Comparison of ENCODE assay signal across 9 cellular contexts in genomic region chr10:124064158-124064603, GRCh38. TPM values are rescaled to one million over a fixed set of nuclear protein-coding genes. Genes with fewer than 3 reads are reported as not detected.
DNase-seq lines count a peak whose midpoint lies in the region; ATAC-seq, FAIRE-seq and TF ChIP-seq lines count a peak whose summit lies in the region.
"Had no signal": no experiment of that assay in that cellular context is flagged by ENCODE, and none has a peak within 500 bp of the region (broad histone marks: within the 10 kb centered on the region; RNA-seq: fewer than 3 reads in every experiment).

No MANE protein-coding gene starts in this region.

- DNase-seq in T-cell: peak in 1 of 34 experiments; percentile 6
- DNase-seq in memory B cell (ENCODE audit: low spot score in 2 of 2): no peak
- DNase-seq in H54 (ENCODE audit: insufficient read length, low spot score): no peak
- DNase-seq in activated CD4-positive, alpha-beta memory T cell treated with anti-CD3 and anti-CD28 coated beads for 36 hours: no peak
- DNase-seq: erythroblast had no signal

- CTCF ChIA-PET in T-cell (lab: Charles Lee): interaction anchor here in 1 of 2 donors (0.6 kb wide), 1 partner anchor 682 kb away, joined by 3 read pairs; no protein-coding TSS in a partner anchor
- CTCF ChIA-PET in activated CD4-positive, alpha-beta memory T cell treated with anti-CD3 and anti-CD28 coated beads for 36 hours (lab: Charles Lee): no interaction called here

- no peaks in the 10 kb centered on the region for H3K9me3 Mint-ChIP-seq in T-cell
- no peaks in the 10 kb centered on the region for H3K9me3 Mint-ChIP-seq in memory B cell
- no peaks in the 10 kb centered on the region for H3K9me3 Mint-ChIP-seq in activated CD4-positive, alpha-beta memory T cell treated with anti-CD3 and anti-CD28 coated beads for 36 hours

- peak overlapping the region; percentile 33 for H3K27ac ChIP-seq in ACC112 (ENCODE audit: low read depth, low read length)

- H3K36me3 Mint-ChIP-seq in T-cell: no peaks in the 10 kb centered on the region
- peaks cover 2% of the 10 kb centered on the region for H3K36me3 Mint-ChIP-seq in memory B cell
- no peaks in the 10 kb centered on the region for H3K36me3 Mint-ChIP-seq in activated CD4-positive, alpha-beta memory T cell treated with anti-CD3 and anti-CD28 coated beads for 36 hours

- peaks cover 21 to 40% (median 34%) of the 10 kb centered on the region in 3 donors for H3K4me1 Mint-ChIP-seq in T-cell
- H3K4me1 Mint-ChIP-seq in memory B cell: peaks cover 36% of the 10 kb centered on the region
- H3K4me1 Mint-ChIP-seq in activated CD4-positive, alpha-beta memory T cell treated with anti-CD3 and anti-CD28 coated beads for 36 hours (ENCODE audit: low read depth): peaks cover 4% of the 10 kb centered on the region

- H3K27ac Mint-ChIP-seq in T-cell (peak overlapping the region; percentile 70 to 86), memory B cell (peak overlapping the region; percentile 91)
- H3K27ac Mint-ChIP-seq in activated CD4-positive, alpha-beta memory T cell treated with anti-CD3 and anti-CD28 coated beads for 36 hours: no peak overlapping the region

- peak overlapping the region; percentile 42 to 79 (median 76) for H3K4me3 Mint-ChIP-seq in T-cell
- peak overlapping the region; percentile 56 for H3K4me3 Mint-ChIP-seq in memory B cell
- no peak overlapping the region for H3K4me3 Mint-ChIP-seq in activated CD4-positive, alpha-beta memory T cell treated with anti-CD3 and anti-CD28 coated beads for 36 hours

- no peaks in the 10 kb centered on the region for H3K36me3 ChIP-seq in ACC112 (ENCODE audit: insufficient read depth, low read length)

- ATAC-seq in GM19324 (IDR thresholded peaks at IDR 0.05; ENCODE audit: low FRiP score, unreplicated experiment): peak; percentile 49
- ATAC-seq in T-cell (replicated peaks in 1 of 4): peak in 3 of 4 experiments; percentile 20 to 63 (median 36)
- ATAC-seq in memory B cell (ENCODE audit: low read depth): peak; percentile 29
- no peak for ATAC-seq in HG03457 (IDR thresholded peaks at IDR 0.05; ENCODE audit: unreplicated experiment)
- ATAC-seq in HG03095 (IDR thresholded peaks at IDR 0.05; ENCODE audit: unreplicated experiment): no peak

- POLR2A ChIA-PET in T-cell (lab: Charles Lee): interaction anchor here in 1 of 2 donors (0.7 kb wide), 1 partner anchor 359 kb away, joined by 3 read pairs; no protein-coding TSS in a partner anchor
- POLR2A ChIA-PET in activated CD4-positive, alpha-beta memory T cell treated with anti-CD3 and anti-CD28 coated beads for 36 hours (lab: Charles Lee): no interaction called here

- intact Hi-C loops in activated CD4-positive, alpha-beta memory T cell treated with anti-CD3 and anti-CD28 coated beads for 36 hours (cut with micrococcal nuclease): no loop called here

- peaks cover 4% of the 10 kb centered on the region for H3K4me1 ChIP-seq in ACC112 (ENCODE audit: control insufficient read depth, insufficient read depth, low read length, unreplicated experiment)

- H3K79me2 ChIP-seq in ACC112 (ENCODE audit: control insufficient read depth, insufficient read depth, low read length, unreplicated experiment): no peaks in the 10 kb centered on the region

- H3K27me3 ChIP-seq in ACC112 (ENCODE audit: insufficient read depth, low read length): no peaks in the 10 kb centered on the region

- peaks cover 0 to 24% of the 10 kb centered on the region in 2 donors for H3K27me3 Mint-ChIP-seq in T-cell
- no peaks in the 10 kb centered on the region for H3K27me3 Mint-ChIP-seq in memory B cell
- H3K27me3 Mint-ChIP-seq in activated CD4-positive, alpha-beta memory T cell treated with anti-CD3 and anti-CD28 coated beads for 36 hours: peaks cover 3% of the 10 kb centered on the region

- peak overlapping the region; percentile 17 for H2AFZ ChIP-seq in ACC112 (ENCODE audit: low read length, unreplicated experiment)

- peak overlapping the region; percentile 48 for H3K4me3 ChIP-seq in ACC112 (ENCODE audit: low read depth, low read length)

- FAIRE-seq in H54 (lab: Jason Lieb, UNC): no peak

- TF ChIP-seq POLR2A in H54 (IDR thresholded peaks at IDR 0.05; ENCODE audit: low read depth, low read length): no peak

RNA-seq across cellular contexts. Expression of gene CHST15, which starts 29.2 kb away (rescaled TPM):
- total RNA-seq in T-cell: 1 to 10 TPM in 4 of 5 donors, under 1 TPM in 1; 0.95 to 4.2 (median 1.3) TPM
- under 1 TPM; 0.05 to 0.12 TPM for total RNA-seq in activated CD4-positive, alpha-beta memory T cell treated with anti-CD3 and anti-CD28 coated beads for 36 hours

Comparison
In these comparisons a context has a peak if more than half of its experiments do, and no peak if none do; other contexts are left out.
1. ATAC-seq: peak in GM19324 (single experiment), T-cell (3 of 4) and memory B cell (single experiment); none in HG03457 (single experiment) and HG03095 (single experiment).